16 cellular contexts compared by ENCODE assay signal in genomic region chr3:53813229-53813628, GRCh38. TPM values are rescaled to one million over a fixed set of nuclear protein-coding genes. Genes with fewer than 3 reads are reported as not detected.
DNase-seq lines count a peak whose midpoint lies in the region; ATAC-seq and TF ChIP-seq lines count a peak whose summit lies in the region.
"Had no signal": no experiment of that assay in that cellular context is flagged by ENCODE, and none has a peak within 500 bp of the region (broad histone marks: within the 10 kb centered on the region; RNA-seq: fewer than 3 reads in every experiment).

No MANE protein-coding gene starts in this region.

- H3K4me2 ChIP-seq in osteoblast (ENCODE audit: insufficient read depth, low read length) (no peak overlapping the region), GM23248 (ENCODE audit: unreplicated experiment) (no peak overlapping the region)

- in situ Hi-C loops in SK-MEL-5 (cut with HindIII; ENCODE audit: low pct_unique_long_range_greater_than_20kb, low sequenced_read_pairs): no loop called here
- in situ Hi-C loops in GM23248 (cut with MboI): no loop called here

- intact Hi-C loops in Right ventricle myocardium superior (cut with DNase I) (no loop called here), right cardiac atrium (cut with DNase I) (no loop called here)

- H4K20me1 ChIP-seq in osteoblast (ENCODE audit: insufficient read depth, low read length) (no peaks in the 10 kb centered on the region), GM23248 (ENCODE audit: insufficient read depth) (no peaks in the 10 kb centered on the region)

- H3F3A ChIP-seq in GM23248 (ENCODE audit: insufficient read depth): no peaks in the 10 kb centered on the region

- H3K4me3 ChIP-seq in right cardiac atrium (ENCODE audit: low read length) (no peak overlapping the region), osteoblast (ENCODE audit: insufficient read depth, low read length) (no peak overlapping the region), GM23248 (no peak overlapping the region)
- H3K4me3 ChIP-seq: Peyer's patch, SJSA1 had no signal

- H3K9me2 ChIP-seq in GM23248 (ENCODE audit: insufficient read depth): no peaks in the 10 kb centered on the region

- no peak overlapping the region for H3K9ac ChIP-seq in GM23248

- H3K9me3 ChIP-seq in right cardiac atrium (ENCODE audit: control insufficient read depth, low read length) (no peaks in the 10 kb centered on the region), osteoblast (ENCODE audit: low read depth, low read length) (no peaks in the 10 kb centered on the region), GM23248 (ENCODE audit: low read depth) (no peaks in the 10 kb centered on the region)
- H3K9me3 ChIP-seq: BE2C, Peyer's patch, SJSA1 had no signal

- TF ChIP-seq CTCF in osteoblast (IDR thresholded peaks at IDR 0.05; ENCODE audit: extremely low read depth, low read depth, low read length): peak; percentile 32

- no peak overlapping the region for H3K27ac ChIP-seq in right cardiac atrium (ENCODE audit: low read length)
- no peak overlapping the region for H3K27ac ChIP-seq in osteoblast (ENCODE audit: low read depth, low read length)
- no peak overlapping the region for H3K27ac ChIP-seq in GM23248
- H3K27ac ChIP-seq: Peyer's patch, SJSA1 had no signal

- DNase-seq in Right ventricle myocardium superior (no peak), right cardiac atrium (no peak), SK-MEL-5 (ENCODE audit: low read depth, low spot score) (peak; percentile 17), osteoblast (ENCODE audit: insufficient read length, low spot score, missing footprints) (no peak), activated gamma-delta T cell treated with Interleukin-2 at 50 U/mL for 16 hours (no peak), GM23248 (no peak)
- DNase-seq: BE2C; DMS53; GDM1; Karpas-422; NCI-H1694; NK-92 treated with Interleukin-12 subunit alpha and Interleukin-12 subunit beta, amount 100 ng/mL, for 24 hours had no signal

- H3K36me3 ChIP-seq in osteoblast (ENCODE audit: insufficient read depth, low read length) (no peaks in the 10 kb centered on the region), GM23248 (ENCODE audit: low read depth) (no peaks in the 10 kb centered on the region)
- H3K36me3 ChIP-seq: BE2C, SJSA1 had no signal

- H3K4me1 ChIP-seq in right cardiac atrium (ENCODE audit: control insufficient read depth, insufficient read depth, low read length) (no peaks in the 10 kb centered on the region), osteoblast (ENCODE audit: insufficient read depth, low read length) (no peaks in the 10 kb centered on the region), GM23248 (ENCODE audit: insufficient read depth) (no peaks in the 10 kb centered on the region)
- H3K4me1 ChIP-seq: BE2C, Peyer's patch, SJSA1 had no signal

- H2AFZ ChIP-seq in osteoblast (ENCODE audit: low read length) (no peak overlapping the region), GM23248 (no peak overlapping the region)

- H3K27me3 ChIP-seq in right cardiac atrium (ENCODE audit: control insufficient read depth, insufficient read depth) (no peaks in the 10 kb centered on the region), osteoblast (ENCODE audit: insufficient read depth, low read length) (peaks cover 7% of the 10 kb centered on the region), GM23248 (replicated peaks; ENCODE audit: insufficient read depth) (no peaks in the 10 kb centered on the region)
- H3K27me3 ChIP-seq: BE2C, Peyer's patch, SJSA1 had no signal

- H3K79me2 ChIP-seq in osteoblast (ENCODE audit: insufficient read depth, low read length): no peaks in the 10 kb centered on the region
- no peaks in the 10 kb centered on the region for H3K79me2 ChIP-seq in GM23248 (ENCODE audit: insufficient read depth)

- 85% methylated on average over 5 of the region's 5 CpGs for WGBS in right cardiac atrium
- WGBS in GM23248 (ENCODE audit: low coverage in 1 of 2, low lambda C conversion rate in 2 of 2, missing lambda C conversion rate in 2 of 2), 2 experiments: 59 to 71% methylated on average over 5 of the region's 5 CpGs

- ATAC-seq in Right ventricle myocardium superior (ENCODE audit: poor library complexity) (peak; percentile 67), right cardiac atrium (no peak), GM21381 (IDR thresholded peaks at IDR 0.05; ENCODE audit: unreplicated experiment) (no peak)

RNA-seq across cellular contexts. Expression of gene CHDH, which starts 33.0 kb away (rescaled TPM):
- total RNA-seq in Right ventricle myocardium superior (9.3 TPM), right cardiac atrium (1 to 10 TPM; 4.6 to 8.2 (median 6.9) TPM), osteoblast (0.72 and 0.88 TPM in 2 replicates)
- polyA plus RNA-seq in right cardiac atrium (2.2 TPM), GM23248 (2016; fragmentation: Nextera tagmentation; extraction: Ambion mirVana) (0.13 TPM in 1 of 2 replicates, not detected in the other)
- 0.03 TPM in 1 of 2 replicates, not detected in the other for total RNA-seq in SK-MEL-5 (2014; rRNA removed; shearing (Covaris generic))
- polyA plus RNA-seq in SK-MEL-5 (2015; cell fraction: cytosol; rRNA removed): not detected in 2 replicates
- not detected in 2 replicates for polyA plus RNA-seq in SK-MEL-5 (2015; cell fraction: nucleus; rRNA removed)
- 0.11 and 0.13 TPM in 2 replicates for total RNA-seq in GM23248 (2014; rRNA removed; shearing (Covaris generic))
- total RNA-seq: A673, SJSA1 had no signal

RNA-seq across cellular contexts. Expression of gene IL17RB, which starts 33.1 kb away (rescaled TPM):
- total RNA-seq in Right ventricle myocardium superior: 1.9 TPM
- 1 to 10 TPM; 1.4 to 2.9 (median 2.2) TPM for total RNA-seq in right cardiac atrium
- polyA plus RNA-seq in right cardiac atrium: 1.3 TPM
- not detected in 2 replicates for total RNA-seq in SK-MEL-5 (2014; rRNA removed; shearing (Covaris generic))
- not detected in 2 replicates for polyA plus RNA-seq in SK-MEL-5 (2015; cell fraction: cytosol; rRNA removed)
- polyA plus RNA-seq in SK-MEL-5 (2015; cell fraction: nucleus; rRNA removed): 0.34 TPM in 1 of 2 replicates, not detected in the other
- total RNA-seq in osteoblast: under 0.01 and 0.29 TPM in 2 replicates
- total RNA-seq in GM23248 (2014; rRNA removed; shearing (Covaris generic)): not detected in 2 replicates
- 0.58 and 0.79 TPM in 2 replicates for polyA plus RNA-seq in GM23248 (2016; fragmentation: Nextera tagmentation; extraction: Ambion mirVana)
- total RNA-seq: A673, SJSA1 had no signal
